8 cellular contexts compared by ENCODE assay signal in genomic region chr17:4555863-4556646, GRCh38. TPM values are rescaled to one million over a fixed set of nuclear protein-coding genes. Genes with fewer than 3 reads are reported as not detected.
A peak's percentile ranks its signal among the peaks of the same experiment; 100 is the strongest.
DNase-seq lines count a peak whose midpoint lies in the region; ATAC-seq and TF ChIP-seq lines count a peak whose summit lies in the region.

No MANE protein-coding gene starts in this region.

- peaks cover 30% of the 10 kb centered on the region for H3K36me3 Mint-ChIP-seq in CD4-positive, alpha-beta T cell (ENCODE audit: low read depth)
- peaks cover 28% of the 10 kb centered on the region for H3K36me3 Mint-ChIP-seq in effector memory CD8-positive, alpha-beta T cell (ENCODE audit: insufficient read depth)

- POLR2A ChIA-PET in CD4-positive, alpha-beta T cell (lab: Charles Lee), result interaction anchor here (1.0 to 1.7 kb wide), 7 partner anchors 11 to 413 kb away, joined by 3 to 7 read pairs (median 4); partner anchors contain the start of genes CYB5D2 and ZZEF1

- no peaks in the 10 kb centered on the region for H3K9me3 Mint-ChIP-seq in CD4-positive, alpha-beta T cell
- no peaks in the 10 kb centered on the region for H3K9me3 Mint-ChIP-seq in effector memory CD8-positive, alpha-beta T cell

- no peak for TF ChIP-seq CTCF in CD4-positive, alpha-beta T cell (IDR thresholded peaks at IDR 0.05)
- no peak for TF ChIP-seq CTCF in GM10266 (IDR thresholded peaks at IDR 0.05; ENCODE audit: control insufficient read depth, insufficient read depth, low read depth, missing control alignments)

- H2AFZ ChIP-seq in neuron (ENCODE audit: low read depth, low read length), result peak overlapping the region; percentile 51

- CTCF ChIA-PET in CD4-positive, alpha-beta T cell (lab: Charles Lee), result interaction anchor here (1.3 to 1.9 kb wide), 2 partner anchors 9 to 12 kb away, joined by 3 to 7 read pairs; no protein-coding TSS in a partner anchor

- peak overlapping the region; percentile 72 for H3K4me3 ChIP-seq in neuron (ENCODE audit: low read length)

- H3K36me3 ChIP-seq in neuron (ENCODE audit: insufficient read depth, low read length), result peaks cover 12% of the 10 kb centered on the region

- peaks cover 34% of the 10 kb centered on the region for H3K4me1 Mint-ChIP-seq in CD4-positive, alpha-beta T cell (ENCODE audit: low read depth)
- peaks cover 24 to 26% of the 10 kb centered on the region in 2 donors for H3K4me1 Mint-ChIP-seq in effector memory CD8-positive, alpha-beta T cell (ENCODE audit: low read depth in 2 of 2)

- H3K4me3 Mint-ChIP-seq in CD4-positive, alpha-beta T cell, result peak overlapping the region; percentile 97
- H3K4me3 Mint-ChIP-seq in effector memory CD8-positive, alpha-beta T cell, result peak overlapping the region; percentile 90 to 96

- DNase-seq in CD4-positive, alpha-beta T cell, result no peak
- DNase-seq in NCI-H82 (lab: John Stamatoyannopoulos, UW) (peak; percentile 89), MV-4-11 (lab: John Stamatoyannopoulos, UW) (no peak), A172 (ENCODE audit: low spot score) (no peak), GM10266 (ENCODE audit: extremely low spot score) (no peak), dedifferentiated amniotic fluid mesenchymal stem cell (ENCODE audit: extremely low spot score) (no peak)
- DNase-seq in effector memory CD8-positive, alpha-beta T cell, result no peak

- intact Hi-C loops in CD4-positive, alpha-beta T cell (cut with DNase I, micrococcal nuclease), result loop anchor here in 1 of 2 experiments (5.0 kb wide), 1 partner anchor 294 kb away; the partner anchor contains the start of gene ANKFY1

- no peak for ATAC-seq in CD4-positive, alpha-beta T cell (ENCODE audit: poor library complexity)
- no peak for ATAC-seq in effector memory CD8-positive, alpha-beta T cell (replicated peaks)

- no peaks in the 10 kb centered on the region for H3K27me3 ChIP-seq in CD4-positive, alpha-beta T cell (ENCODE audit: control insufficient read depth, insufficient read depth, low read length)
- no peaks in the 10 kb centered on the region for H3K27me3 ChIP-seq in neuron (ENCODE audit: insufficient read depth, low read length)

- H3K27ac Mint-ChIP-seq in CD4-positive, alpha-beta T cell, result peak overlapping the region; percentile 96
- H3K27ac Mint-ChIP-seq in effector memory CD8-positive, alpha-beta T cell, result peak overlapping the region; percentile 92 to 95

- peaks cover 34% of the 10 kb centered on the region for H3K4me1 ChIP-seq in neuron (ENCODE audit: insufficient read depth, low read length)

- H3K27me3 Mint-ChIP-seq in CD4-positive, alpha-beta T cell, result no peaks in the 10 kb centered on the region
- H3K27me3 Mint-ChIP-seq in effector memory CD8-positive, alpha-beta T cell, result no peaks in the 10 kb centered on the region

- peak overlapping the region; percentile 82 for H3K27ac ChIP-seq in CD4-positive, alpha-beta T cell (ENCODE audit: low read depth, low read length)

- H3K9me3 ChIP-seq in CD4-positive, alpha-beta T cell (ENCODE audit: control insufficient read depth, low read length), result no peaks in the 10 kb centered on the region
- no peaks in the 10 kb centered on the region for H3K9me3 ChIP-seq in neuron (ENCODE audit: low read length)

RNA-seq across cellular contexts. Expression of gene MYBBP1A, which starts 0.9 kb away (rescaled TPM):
- total RNA-seq in CD4-positive, alpha-beta T cell, result 10 to 100 TPM; 58.0 to 58.2 TPM
- 59.0 and 63.5 TPM in 2 replicates for total RNA-seq in A172 (2014; rRNA removed; shearing (Covaris generic))

RNA-seq across cellular contexts. Expression of gene GGT6, which starts 4.3 kb away (rescaled TPM):
- not detected for total RNA-seq in CD4-positive, alpha-beta T cell
- not detected in 2 replicates for total RNA-seq in A172 (2014; rRNA removed; shearing (Covaris generic))

RNA-seq across cellular contexts. Expression of gene SMTNL2, which starts 28.3 kb away (rescaled TPM):
- total RNA-seq in CD4-positive, alpha-beta T cell, result not detected
- 0.34 and 1.8 TPM in 2 replicates for total RNA-seq in A172 (2014; rRNA removed; shearing (Covaris generic))

RNA-seq across cellular contexts. Expression of gene SPNS2, which starts 57.4 kb away (rescaled TPM):
- total RNA-seq in CD4-positive, alpha-beta T cell, result under 1 TPM; 0.33 to 0.53 TPM
- total RNA-seq in A172 (2014; rRNA removed; shearing (Covaris generic)), result 28.3 and 28.5 TPM in 2 replicates
